12 cellular contexts compared by ENCODE assay signal in genomic region chr17:66952681-66953638, GRCh38. TPM values are rescaled to one million over a fixed set of nuclear protein-coding genes. Genes with fewer than 3 reads are reported as not detected.
DNase-seq lines count a peak whose midpoint lies in the region; TF ChIP-seq lines count a peak whose summit lies in the region.
"Had no signal": no experiment of that assay in that cellular context is flagged by ENCODE, and none has a peak within 500 bp of the region (broad histone marks: within the 10 kb centered on the region; RNA-seq: fewer than 3 reads in every experiment).

No MANE protein-coding gene starts in this region.

- POLR2A ChIA-PET in HEK293 (lab: Yijun Ruan, JAX) = interaction anchor here (1.5 kb wide), 1 partner anchor 11 kb away, joined by 5 read pairs; the partner anchor contains the start of gene CACNG4

- peak overlapping the region; percentile 44 for H2BK15ac ChIP-seq in neuronal stem cell (ENCODE audit: low read length)

- H3K9ac ChIP-seq in mammary epithelial cell (ENCODE audit: insufficient read depth, low read length) (peak overlapping the region; percentile 48), neuronal stem cell (ENCODE audit: low read depth, low read length, poor library complexity) (no peak overlapping the region)

- WGBS in mammary epithelial cell (ENCODE audit: low coverage, missing lambda C conversion rate) = 76% methylated on average over 4 of the region's 14 CpGs
- no CpG with 5 or more reads among the region's 14 CpGs for WGBS in neuronal stem cell (ENCODE audit: extremely low coverage in 2 of 2, insufficient read length in 2 of 2, insufficient replicate concordance in 1 of 2), 2 donors
- 80 to 84% methylated on average over 13 to 14 of the region's 14 CpGs for WGBS in lower leg skin, 2 donors

- CTCF ChIA-PET in HEK293 (lab: Yijun Ruan, JAX) (no interaction called here), mammary epithelial cell (lab: Charles Lee; ENCODE audit: low non-redundant PET) (interaction anchor here (0.6 to 0.7 kb wide), 2 partner anchors 21 to 53 kb away, joined by 3 to 4 read pairs; no protein-coding TSS in a partner anchor)

- dilution Hi-C loops in mammary epithelial cell (cut with HindIII; ENCODE audit: low sequenced_read_pairs) = no loop called here

- peak overlapping the region; percentile 62 for H3K18ac ChIP-seq in neuronal stem cell (ENCODE audit: low read length)

- H2BK120ac ChIP-seq in neuronal stem cell (ENCODE audit: low read depth, low read length) = no peak overlapping the region

- DNase-seq in A172 (ENCODE audit: low spot score) (peak; percentile 21), mammary epithelial cell (no peak), neuronal stem cell (ENCODE audit: low spot score) (no peak), osteoblast (ENCODE audit: insufficient read length, low spot score, missing footprints) (no peak), middle frontal gyrus (ENCODE audit: extremely low spot score, low spot score) (no peak), MG63 (no peak), lower leg skin (ENCODE audit: low spot score in 2 of 2) (no peak)
- DNase-seq: activated naive CD8-positive, alpha-beta T cell treated with anti-CD3 and anti-CD28 coated beads, Interleukin-2, amount 50 U/mL, for 24 hours; natural killer cell; stimulated activated CD4-positive, alpha-beta T cell treated with anti-CD3 and anti-CD28 coated beads, Interleukin-12 subunit alpha, Interleukin-12 subunit beta, amount 100 ng/mL, for 4 hours had no signal

- no peak overlapping the region for H2BK5ac ChIP-seq in neuronal stem cell (ENCODE audit: low read length)

- H3K27ac ChIP-seq in HEK293 (ENCODE audit: extremely low read depth, low read depth, low read length) (no peak overlapping the region), mammary epithelial cell (ENCODE audit: insufficient read depth, low read depth, low read length) (peak overlapping the region; percentile 63), neuronal stem cell (replicated peaks; ENCODE audit: low read length) (no peak overlapping the region), osteoblast (ENCODE audit: low read depth, low read length) (no peak overlapping the region)
- H3K27ac ChIP-seq: VCaP had no signal

- TF ChIP-seq CTCF in HEK293 (tag by site-specific recombination; IDR thresholded peaks at IDR 0.05) = no peak
- no peak for TF ChIP-seq CTCF in mammary epithelial cell (conservative IDR thresholded peaks at IDR 0.05 in 1 of 2, IDR thresholded peaks at IDR 0.05 in 1 of 2; ENCODE audit: extremely low read depth in 1 of 2, insufficient read depth in 1 of 2, low read depth in 1 of 2, low read length in 2 of 2)
- no peak for TF ChIP-seq CTCF in osteoblast (IDR thresholded peaks at IDR 0.05; ENCODE audit: extremely low read depth, low read depth, low read length)
- TF ChIP-seq CTCF in lower leg skin (IDR thresholded peaks at IDR 0.05) = no peak

- no TSS peak for BruUV-seq in mammary epithelial cell (replicated peaks; lab: Mats Ljungman, UMichigan)

- no peak overlapping the region for H4K8ac ChIP-seq in neuronal stem cell (ENCODE audit: low read depth, low read length)

- in situ Hi-C loops in mammary epithelial cell (cut with MboI; ENCODE audit: low sequenced_read_pairs in 2 of 2) = no loop called here

- H3K14ac ChIP-seq in neuronal stem cell (ENCODE audit: low read length) = no peak overlapping the region

- peak overlapping the region; percentile 13 for H2AK5ac ChIP-seq in neuronal stem cell (ENCODE audit: low read depth, low read length)

- H3K23ac ChIP-seq in neuronal stem cell (ENCODE audit: low read depth, low read length, poor library complexity) = no peak overlapping the region

- H3K79me2 ChIP-seq in mammary epithelial cell (ENCODE audit: insufficient read depth, low read length) (no peaks in the 10 kb centered on the region), osteoblast (ENCODE audit: insufficient read depth, low read length) (no peaks in the 10 kb centered on the region)

- H2BK12ac ChIP-seq in neuronal stem cell (ENCODE audit: low read length) = peak overlapping the region; percentile 50

- H3K27me3 ChIP-seq in mammary epithelial cell (ENCODE audit: insufficient read depth, low read length) = no peaks in the 10 kb centered on the region
- H3K27me3 ChIP-seq in neuronal stem cell (ENCODE audit: control insufficient read depth in 3 of 3, insufficient read depth in 3 of 3, low read depth in 1 of 3, low read length in 3 of 3) = peaks cover 0 to 6% (median 0%) of the 10 kb centered on the region in 3 experiments
- peaks cover 35% of the 10 kb centered on the region for H3K27me3 ChIP-seq in osteoblast (ENCODE audit: insufficient read depth, low read length)
- no peaks in the 10 kb centered on the region for H3K27me3 ChIP-seq in MG63

- no peak overlapping the region for H3K4ac ChIP-seq in neuronal stem cell (ENCODE audit: low read length)

- no peaks in the 10 kb centered on the region for H3K79me1 ChIP-seq in neuronal stem cell (ENCODE audit: low read depth, low read length)

- H3K9me3 ChIP-seq in HEK293 (ENCODE audit: control insufficient read depth, insufficient read depth, low read depth, low read length) (no peaks in the 10 kb centered on the region), mammary epithelial cell (replicated peaks; ENCODE audit: insufficient read depth, low read length) (no peaks in the 10 kb centered on the region), neuronal stem cell (replicated peaks in 1 of 2; ENCODE audit: control insufficient read depth in 2 of 2, insufficient read depth in 1 of 2, low read depth in 1 of 2, low read length in 2 of 2) (peaks cover 0 to 7% of the 10 kb centered on the region in 2 donors), osteoblast (ENCODE audit: low read depth, low read length) (no peaks in the 10 kb centered on the region), MG63 (no peaks in the 10 kb centered on the region; the same call in 1 of the 2 replicates)

- no peak overlapping the region for H4K91ac ChIP-seq in neuronal stem cell (ENCODE audit: low read depth, low read length, poor library complexity)

- H2AFZ ChIP-seq in mammary epithelial cell (ENCODE audit: low read depth, low read length) (peak overlapping the region; percentile 43), neuronal stem cell (ENCODE audit: low read length) (no peak overlapping the region), osteoblast (ENCODE audit: low read length) (no peak overlapping the region)

- intact Hi-C loops in mammary epithelial cell (cut with micrococcal nuclease) (no loop called here), lower leg skin (cut with DNase I; ENCODE audit: low total_unique reads) (no loop called here)

- H3K4me1 ChIP-seq in HEK293 (ENCODE audit: control insufficient read depth, insufficient read depth, low read length) = peaks cover 2% of the 10 kb centered on the region; the same call in 1 of the 2 replicates
- peaks cover 34% of the 10 kb centered on the region for H3K4me1 ChIP-seq in mammary epithelial cell (ENCODE audit: insufficient read depth, low read length)
- peaks cover 14 to 17% of the 10 kb centered on the region in 2 donors for H3K4me1 ChIP-seq in neuronal stem cell (ENCODE audit: control insufficient read depth in 2 of 2, insufficient read depth in 1 of 2, low read depth in 1 of 2, low read length in 2 of 2)
- H3K4me1 ChIP-seq in osteoblast (ENCODE audit: insufficient read depth, low read length) = peaks cover 10% of the 10 kb centered on the region

- TF ChIP-seq POLR2A in lower leg skin (IDR thresholded peaks at IDR 0.05) = no peak

- H4K20me1 ChIP-seq in mammary epithelial cell (ENCODE audit: insufficient read depth, low read length) (no peaks in the 10 kb centered on the region), osteoblast (ENCODE audit: insufficient read depth, low read length) (no peaks in the 10 kb centered on the region)

- H3K4me3 ChIP-seq in HEK293 (ENCODE audit: low read depth, low read length) = no peak overlapping the region
- no peak overlapping the region for H3K4me3 ChIP-seq in mammary epithelial cell (replicated peaks in 1 of 3; ENCODE audit: insufficient read depth in 1 of 3, low read depth in 2 of 3, low read length in 3 of 3)
- no peak overlapping the region for H3K4me3 ChIP-seq in neuronal stem cell (ENCODE audit: low read length in 2 of 2)
- H3K4me3 ChIP-seq in osteoblast (ENCODE audit: insufficient read depth, low read length) = no peak overlapping the region
- H3K4me3 ChIP-seq in MG63 = no peak overlapping the region
- no peak overlapping the region for H3K4me3 ChIP-seq in lower leg skin (ENCODE audit: low read depth, poor library complexity, severe bottlenecking)

- H3K36me3 ChIP-seq in HEK293 (ENCODE audit: control insufficient read depth in 2 of 2, insufficient read depth in 1 of 2, low read length in 2 of 2) (no peaks in the 10 kb centered on the region), mammary epithelial cell (ENCODE audit: insufficient read depth, low read length) (no peaks in the 10 kb centered on the region), neuronal stem cell (replicated peaks in 1 of 2; ENCODE audit: control insufficient read depth in 2 of 2, insufficient read depth in 2 of 2, low read length in 2 of 2) (no peaks in the 10 kb centered on the region), osteoblast (ENCODE audit: insufficient read depth, low read length) (no peaks in the 10 kb centered on the region), MG63 (no peaks in the 10 kb centered on the region)

- H3K4me2 ChIP-seq in mammary epithelial cell (ENCODE audit: insufficient read depth, low read depth, low read length) (peak overlapping the region; percentile 49), neuronal stem cell (ENCODE audit: insufficient read depth, low read length, poor library complexity, severe bottlenecking) (no peak overlapping the region), osteoblast (ENCODE audit: insufficient read depth, low read length) (no peak overlapping the region)

TF ChIP-seq in HEK293, 187 proteins besides CTCF, POLR2A, EP300 and RAD21 (continues in another document):
- no peak for TF ChIP-seq EGR2 (tag by site-specific recombination; IDR thresholded peaks at IDR 0.05; ENCODE audit: low read depth)
- no peak for TF ChIP-seq ZSCAN18 (tag by site-specific recombination; IDR thresholded peaks at IDR 0.05)

RNA-seq across cellular contexts. Expression of gene CACNG4, which starts 11.5 kb away (rescaled TPM):
- total RNA-seq in A172 (2014; rRNA removed; shearing (Covaris generic)) = 17.2 and 26.1 TPM in 2 replicates
- total RNA-seq in mammary epithelial cell (under 1 TPM in 1 of 2 donors, not detected in 1; 0.17 TPM), osteoblast (not detected in 2 replicates), lower leg skin (under 1 TPM in 2 of 4 donors, not detected in 2; 0.42 to 0.91 TPM)
- polyA plus RNA-seq in mammary epithelial cell = 0.23 TPM
- 1.2 TPM for polyA minus RNA-seq in mammary epithelial cell
- 8.3 TPM for polyA plus RNA-seq in neuronal stem cell (2013, experiment 1 of 2)
- 8.6 TPM for polyA plus RNA-seq in neuronal stem cell (2013, experiment 2 of 2)
- total RNA-seq in MG63 (2014; rRNA removed; shearing (Covaris generic); ENCODE audit: low replicate concordance) = not detected in 2 replicates
- total RNA-seq: natural killer cell had no signal
